12 cellular contexts compared by ENCODE assay signal in genomic region chr4:152399246-152399645, GRCh38.
DNase-seq lines count a peak whose midpoint lies in the region; ATAC-seq, FAIRE-seq and TF ChIP-seq lines count a peak whose summit lies in the region.
"Had no signal": no experiment of that assay in that cellular context is flagged by ENCODE, and none has a peak within 500 bp of the region (broad histone marks: within the 10 kb centered on the region; RNA-seq: fewer than 3 reads in every experiment).

No MANE protein-coding gene starts in this region.

- H2AFZ ChIP-seq in MM.1S (ENCODE audit: low read length) (no peak overlapping the region), GM12878 (ENCODE audit: control insufficient read depth, low read depth, low read length) (no peak overlapping the region)

- peaks cover 34% of the 10 kb centered on the region for H3K4me1 Mint-ChIP-seq in CD8-positive, alpha-beta T cell (ENCODE audit: low read depth)

- intact Hi-C loops in CD8-positive, alpha-beta T cell (cut with DNase I, micrococcal nuclease) = loop anchor here in 1 of 2 experiments (5.0 kb wide), 1 partner anchor 1282 kb away; no protein-coding TSS in a partner anchor
- intact Hi-C loops in GM12878 (cut with micrococcal nuclease; ENCODE audit: unreplicated experiment) = no loop called here

- H3K4me1 ChIP-seq in CD8-positive, alpha-beta T cell (ENCODE audit: insufficient read depth, low read length) = peaks cover 17% of the 10 kb centered on the region
- H3K4me1 ChIP-seq in MM.1S (ENCODE audit: low read length) (peaks cover 11% of the 10 kb centered on the region), GM12878 (ENCODE audit: control insufficient read depth, insufficient read depth, low read length) (peaks cover 3% of the 10 kb centered on the region)
- H3K4me1 ChIP-seq: BE2C had no signal

- DNase-seq in CD8-positive, alpha-beta T cell = no peak
- DNase-seq in MM.1S = peak; percentile 18
- DNase-seq in GM12878 (ENCODE audit: low read depth, low spot score) = peak; percentile 28
- DNase-seq in effector CD8-positive, alpha-beta T cell (lab: John Stamatoyannopoulos, UW) = no peak
- no peak for DNase-seq in GOT3 (lab: John Stamatoyannopoulos, UW)
- no peak for DNase-seq in NCI-H2227 treated with DMSO at 0.1 percent for 48 hours (lab: John Stamatoyannopoulos, UW)
- DNase-seq: amygdala; BE2C; NCI-H1417; stimulated activated CD4-positive, alpha-beta T cell treated with anti-CD3 and anti-CD28 coated beads, Interleukin-2, amount 100 ng/mL, for 24 hours had no signal

- H3F3A ChIP-seq in MM.1S (ENCODE audit: insufficient read depth, low read length) = 0 out of 2 replicates have a peak, but pooled peaks cover 4% of the 10 kb centered on the region

- in situ Hi-C loops in GM12878 (cut with MboI) = no loop called here

- no peak for TF ChIP-seq POLR2A in GM12878 (IDR thresholded peaks at IDR 0.05; ENCODE audit: low read depth, low read length)

- CTCF ChIA-PET in CD8-positive, alpha-beta T cell (lab: Charles Lee) = no interaction called here
- CTCF ChIA-PET in GM12878 (lab: Yijun Ruan, JAX) = interaction anchor here (0.8 to 2.8 kb wide), 8 partner anchors 9 to 336 kb away, joined by 3 to 18 read pairs (median 6); no protein-coding TSS in a partner anchor

- H3K36me3 Mint-ChIP-seq in CD8-positive, alpha-beta T cell = peaks cover 34% of the 10 kb centered on the region

- no peaks in the 10 kb centered on the region for H3K9me2 ChIP-seq in MM.1S (replicated peaks; ENCODE audit: insufficient read depth, low read length)

- TF ChIP-seq EP300 in GM12878 (IDR thresholded peaks at IDR 0.05; ENCODE audit: borderline replicate concordance in 1 of 2, control insufficient read depth in 1 of 2, low read depth in 2 of 2, low read length in 2 of 2) = no peak

- H3K27ac ChIP-seq in CD8-positive, alpha-beta T cell (ENCODE audit: low read depth, low read length) = no peak overlapping the region
- no peak overlapping the region; the same call in 1 of the 2 replicates for H3K27ac ChIP-seq in MM.1S (ENCODE audit: low read length)
- H3K27ac ChIP-seq in GM12878 (ENCODE audit: control insufficient read depth, insufficient read depth) = no peak overlapping the region; the same call in 1 of the 2 replicates

- H3K27ac Mint-ChIP-seq in CD8-positive, alpha-beta T cell = no peak overlapping the region

- no peak for TF ChIP-seq CTCF in CD8-positive, alpha-beta T cell (IDR thresholded peaks at IDR 0.05)
- TF ChIP-seq CTCF in MM.1S (IDR thresholded peaks at IDR 0.05; ENCODE audit: low read length) (no peak), GM12878 (IDR thresholded peaks at IDR 0.05 in 2 of 3, conservative IDR thresholded peaks at IDR 0.05 in 1 of 3; ENCODE audit: control insufficient read depth in 2 of 3, extremely low read depth in 1 of 3, insufficient read depth in 1 of 3, low read depth in 3 of 3, low read length in 3 of 3) (no peak)

- H3K9ac ChIP-seq in MM.1S (ENCODE audit: low read length) (no peak overlapping the region), GM12878 (ENCODE audit: control insufficient read depth, insufficient read depth, low read length) (no peak overlapping the region)

- no peak for FAIRE-seq in GM12878 (lab: Jason Lieb, UNC)

- no peaks in the 10 kb centered on the region for H4K20me1 ChIP-seq in MM.1S (ENCODE audit: insufficient read depth, low read length)
- H4K20me1 ChIP-seq in GM12878 (ENCODE audit: control insufficient read depth, insufficient read depth) = no peaks in the 10 kb centered on the region

- no peaks in the 10 kb centered on the region for H3K27me3 Mint-ChIP-seq in CD8-positive, alpha-beta T cell (ENCODE audit: low read depth)

- no peaks in the 10 kb centered on the region for H3K36me3 ChIP-seq in CD8-positive, alpha-beta T cell (ENCODE audit: insufficient read depth, low read length)
- H3K36me3 ChIP-seq in MM.1S (replicated peaks; ENCODE audit: insufficient read depth, low read length) (no peaks in the 10 kb centered on the region), GM12878 (ENCODE audit: control insufficient read depth in 2 of 2, insufficient read depth in 2 of 2, low read length in 1 of 2) (peaks cover 0 to 15% of the 10 kb centered on the region in 2 experiments; a peak in 3 of 4 replicates)
- H3K36me3 ChIP-seq: BE2C had no signal

- H3K9me3 Mint-ChIP-seq in CD8-positive, alpha-beta T cell = no peaks in the 10 kb centered on the region

- no TSS peak for BruUV-seq in GM12878 (replicated peaks; lab: Mats Ljungman, UMichigan)

- RAD21 ChIA-PET in GM12878 (lab: Charles Lee; ENCODE audit: unreplicated experiment) = interaction anchor here (0.9 kb wide), 1 partner anchor 10 kb away, joined by 3 read pairs; no protein-coding TSS in a partner anchor

- H3K79me2 ChIP-seq in MM.1S (ENCODE audit: low read length) = peaks cover 49% of the 10 kb centered on the region
- H3K79me2 ChIP-seq in GM12878 (ENCODE audit: control insufficient read depth, insufficient read depth, low read length) = peaks cover 8% of the 10 kb centered on the region

- no peaks in the 10 kb centered on the region for H3K27me3 ChIP-seq in CD8-positive, alpha-beta T cell (ENCODE audit: insufficient read depth, low read length)
- H3K27me3 ChIP-seq in MM.1S (replicated peaks; ENCODE audit: insufficient read depth, low read length) (no peaks in the 10 kb centered on the region), GM12878 (replicated peaks in 1 of 2; ENCODE audit: control insufficient read depth in 2 of 2, insufficient read depth in 2 of 2, low read length in 1 of 2) (no peaks in the 10 kb centered on the region)
- H3K27me3 ChIP-seq: BE2C had no signal

- no peak for TF ChIP-seq RAD21 in GM12878 (IDR thresholded peaks at IDR 0.05; ENCODE audit: insufficient read depth, low read depth, low read length)

- H3K4me2 ChIP-seq in MM.1S (ENCODE audit: low read depth, low read length) = no peak overlapping the region
- no peak overlapping the region for H3K4me2 ChIP-seq in GM12878 (ENCODE audit: control insufficient read depth, insufficient read depth)

- SMC1A ChIA-PET in GM12878 (lab: Charles Lee; ENCODE audit: uncharacterized antibody, unreplicated experiment) = interaction anchor here (1.0 to 2.1 kb wide), 3 partner anchors 10 to 336 kb away, joined by 3 to 14 read pairs (median 5); no protein-coding TSS in a partner anchor

- no peak overlapping the region for H3K4me3 Mint-ChIP-seq in CD8-positive, alpha-beta T cell

- POLR2A ChIA-PET in CD8-positive, alpha-beta T cell (lab: Charles Lee) = no interaction called here
- POLR2A ChIA-PET in GM12878 (lab: Charles Lee) = no interaction called here

- H3K9me3 ChIP-seq in CD8-positive, alpha-beta T cell (ENCODE audit: low read length) = no peaks in the 10 kb centered on the region
- no peaks in the 10 kb centered on the region for H3K9me3 ChIP-seq in MM.1S (replicated peaks; ENCODE audit: insufficient read depth, low read length)
- H3K9me3 ChIP-seq in GM12878 (replicated peaks; ENCODE audit: control insufficient read depth, insufficient read depth, low read length) = no peaks in the 10 kb centered on the region; the same call in 2 of the 3 replicates
- H3K9me3 ChIP-seq: BE2C had no signal

- no peak overlapping the region for H3K4me3 ChIP-seq in CD8-positive, alpha-beta T cell (ENCODE audit: low read depth, low read length)
- no peak overlapping the region for H3K4me3 ChIP-seq in MM.1S (ENCODE audit: low read length)
- H3K4me3 ChIP-seq in GM12878 = no peak overlapping the region

- ATAC-seq in CD8-positive, alpha-beta T cell = peak; percentile 44
- peak; percentile 29 for ATAC-seq in GM19468 (IDR thresholded peaks at IDR 0.05; ENCODE audit: extremely low read depth, unreplicated experiment)
- ATAC-seq in GM12878 = peak; percentile 86
- no peak for ATAC-seq in GM21576 (IDR thresholded peaks at IDR 0.05; ENCODE audit: unreplicated experiment)

TF ChIP-seq in GM12878, 131 proteins besides CTCF, POLR2A, EP300 and RAD21 (continues in another document):
- TF ChIP-seq DPF2 (IDR thresholded peaks at IDR 0.05) = 0 out of 2 replicates have a peak, but pooled peaks have one; percentile 50
- TF ChIP-seq PBX3 (IDR thresholded peaks at IDR 0.05; ENCODE audit: insufficient replicate concordance, low read depth, low read length) = no peak
- peak; percentile 9; the same call in 1 of the 2 replicates for TF ChIP-seq SPI1 (IDR thresholded peaks at IDR 0.05; ENCODE audit: borderline replicate concordance, insufficient read depth, low read depth, low read length)
- TF ChIP-seq RAD51 (IDR thresholded peaks at IDR 0.05) = no peak
- 0 out of 2 replicates have a peak, but pooled peaks have one; percentile 14 for TF ChIP-seq ATF7 (IDR thresholded peaks at IDR 0.05; ENCODE audit: low read depth)
- no peak for TF ChIP-seq ATF3 (IDR thresholded peaks at IDR 0.05; ENCODE audit: borderline replicate concordance, extremely low read depth, low read depth, low read length)
- no peak for TF ChIP-seq ATF2 (IDR thresholded peaks at IDR 0.05; ENCODE audit: low read length)
- peak; percentile 35; the same call in 1 of the 2 replicates for TF ChIP-seq MTA2 (IDR thresholded peaks at IDR 0.05; ENCODE audit: low read depth)
- TF ChIP-seq BHLHE40 (IDR thresholded peaks at IDR 0.05; ENCODE audit: borderline replicate concordance in 1 of 2, low read depth in 2 of 2, low read length in 1 of 2) = peak in 1 of 2 experiments; percentile 23; a peak in 1 of 4 replicates
- TF ChIP-seq TCF12 (IDR thresholded peaks at IDR 0.05; ENCODE audit: low read depth, low read length) = no peak
- TF ChIP-seq GABPA (IDR thresholded peaks at IDR 0.05; ENCODE audit: low read depth) = no peak

Comparison
In these comparisons a context has a peak if more than half of its experiments do, and no peak if none do; other contexts are left out.
1. DNase-seq: peak in MM.1S (single experiment) and GM12878 (single experiment); none in CD8-positive, alpha-beta T cell (0 of 7), effector CD8-positive, alpha-beta T cell (single experiment), GOT3 (single experiment) and NCI-H2227 treated with DMSO at 0.1 percent for 48 hours (single experiment).